8 cellular contexts compared by ENCODE assay signal in the genomic region with DNA sequence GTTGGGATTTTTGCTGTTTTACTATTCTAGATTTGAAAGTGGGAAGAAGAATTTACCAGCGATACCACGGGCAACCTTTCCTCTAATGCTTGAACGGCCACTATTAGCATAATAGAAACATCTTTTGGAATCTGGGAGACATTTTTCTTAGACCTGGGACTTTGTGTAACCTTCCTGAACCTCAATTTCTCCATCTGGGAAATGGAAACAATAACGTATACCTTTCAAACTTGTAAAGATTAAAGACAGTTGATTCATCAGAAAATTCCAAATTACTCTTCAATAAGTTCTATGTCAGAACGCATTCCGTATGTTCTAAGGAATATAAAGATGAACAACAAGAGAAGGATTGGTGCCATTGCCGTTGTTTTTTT. TPM values are rescaled to one million over a fixed set of nuclear protein-coding genes. Genes with fewer than 3 reads are reported as not detected.
DNase-seq lines count a peak whose midpoint lies in the region; ATAC-seq, FAIRE-seq and TF ChIP-seq lines count a peak whose summit lies in the region.

No MANE protein-coding gene starts in this region.

- H4K20me1 ChIP-seq in astrocyte (ENCODE audit: insufficient read depth, low read length) (no peaks in the 10 kb centered on the region), HepG2 (ENCODE audit: insufficient read depth, low read length) (no peaks in the 10 kb centered on the region)

- no peak for TF ChIP-seq RAD21 in HepG2 (CRISPR knock-in tag; IDR thresholded peaks at IDR 0.05)

- intact Hi-C loops in HepG2 (cut with micrococcal nuclease; ENCODE audit: unreplicated experiment): no loop called here

- no peak for ATAC-seq in HepG2

- no peak for DNase-seq in T-helper 2 cell treated with Interferon-gamma antibody and Interleukin-4, amounts not matched to agents 5 μg/mL and 100 μg/mL, for 36 hours (ENCODE audit: low spot score)
- no peak for DNase-seq in T-helper 2 cell
- DNase-seq in astrocyte (ENCODE audit: low read depth): no peak
- DNase-seq in HepG2 (ENCODE audit: low spot score): no peak
- DNase-seq in suprapubic skin (ENCODE audit: low spot score in 2 of 2): no peak
- DNase-seq in UCSD-AML1 (lab: John Stamatoyannopoulos, UW; ENCODE audit: unreplicated experiment): no peak
- no peak for DNase-seq in GM19238 (ENCODE audit: insufficient read length, low spot score)
- no peak for DNase-seq in WERI-Rb-1

- H3K9me3 ChIP-seq in astrocyte (ENCODE audit: insufficient read depth, low read depth, low read length) (no peaks in the 10 kb centered on the region), HepG2 (ENCODE audit: low read length) (no peaks in the 10 kb centered on the region), suprapubic skin (no peaks in the 10 kb centered on the region), WERI-Rb-1 (ENCODE audit: severe bottlenecking) (no peaks in the 10 kb centered on the region)

- POLR2A ChIA-PET in HepG2 (lab: Yijun Ruan, JAX): no interaction called here

- peaks cover 8% of the 10 kb centered on the region for H3K4me1 Mint-ChIP-seq in T-helper 2 cell treated with Interferon-gamma antibody and Interleukin-4, amounts not matched to agents 5 μg/mL and 100 μg/mL, for 36 hours (ENCODE audit: low read depth)
- H3K4me1 Mint-ChIP-seq in astrocyte (ENCODE audit: low read depth, unreplicated experiment): peaks cover 3% of the 10 kb centered on the region

- peak overlapping the region; percentile 87 for H3K4me3 Mint-ChIP-seq in T-helper 2 cell treated with Interferon-gamma antibody and Interleukin-4, amounts not matched to agents 5 μg/mL and 100 μg/mL, for 36 hours
- H3K4me3 Mint-ChIP-seq in astrocyte (ENCODE audit: unreplicated experiment): peak overlapping the region; percentile 90

- FAIRE-seq in astrocyte (lab: Jason Lieb, UNC) (no peak), HepG2 (lab: Jason Lieb, UNC) (no peak)

- H3K27ac ChIP-seq in astrocyte (ENCODE audit: low read depth, low read length): no peak overlapping the region
- H3K27ac ChIP-seq in HepG2 (ENCODE audit: extremely low read length, insufficient read depth, low read length): no peak overlapping the region
- peak overlapping the region; percentile 87 for H3K27ac ChIP-seq in suprapubic skin
- H3K27ac ChIP-seq in WERI-Rb-1: no peak overlapping the region

- BruUV-seq in HepG2 (replicated peaks; lab: Mats Ljungman, UMichigan): no TSS peak

- H3K4me3 ChIP-seq in astrocyte (ENCODE audit: insufficient read depth, low read depth, low read length): peak overlapping the region; percentile 68
- no peak overlapping the region for H3K4me3 ChIP-seq in HepG2 (replicated peaks in 1 of 3; ENCODE audit: insufficient read depth in 1 of 3, low read depth in 2 of 3, low read length in 3 of 3)
- H3K4me3 ChIP-seq in suprapubic skin: peak overlapping the region; percentile 64
- no peak overlapping the region for H3K4me3 ChIP-seq in WERI-Rb-1 (ENCODE audit: low read depth, low read length)

- H3K9ac ChIP-seq in astrocyte (ENCODE audit: low read length) (peak overlapping the region; percentile 79), HepG2 (ENCODE audit: insufficient read depth, low read depth, low read length) (no peak overlapping the region)

- CTCF ChIA-PET in HepG2 (lab: Yijun Ruan, JAX; ENCODE audit: low intra/inter-chr PET ratio, low total read pairs): no interaction called here

- no peaks in the 10 kb centered on the region for H3K27me3 ChIP-seq in astrocyte (ENCODE audit: insufficient read depth, low read length)
- H3K27me3 ChIP-seq in HepG2 (ENCODE audit: control insufficient read depth in 1 of 2, insufficient read depth in 2 of 2, low read length in 2 of 2): no peaks in the 10 kb centered on the region
- H3K27me3 ChIP-seq in suprapubic skin: no peaks in the 10 kb centered on the region
- no peaks in the 10 kb centered on the region for H3K27me3 ChIP-seq in WERI-Rb-1 (ENCODE audit: insufficient read depth, low read depth, severe bottlenecking)

- no peak for TF ChIP-seq EP300 in HepG2 (IDR thresholded peaks at IDR 0.05; ENCODE audit: low read depth in 2 of 2, low read length in 2 of 2)
- no peak for TF ChIP-seq EP300 in HepG2 (CRISPR knock-in tag; IDR thresholded peaks at IDR 0.05; ENCODE audit: borderline replicate concordance)
- no peak for TF ChIP-seq EP300 in suprapubic skin (IDR thresholded peaks at IDR 0.05)

- peaks cover 3% of the 10 kb centered on the region for H3K9me3 Mint-ChIP-seq in T-helper 2 cell treated with Interferon-gamma antibody and Interleukin-4, amounts not matched to agents 5 μg/mL and 100 μg/mL, for 36 hours
- no peaks in the 10 kb centered on the region for H3K9me3 Mint-ChIP-seq in astrocyte (ENCODE audit: unreplicated experiment)

- H3K4me2 ChIP-seq in astrocyte (ENCODE audit: low read length) (peak overlapping the region; percentile 97), HepG2 (ENCODE audit: low read depth, low read length) (peak overlapping the region; percentile 55)

- H3K27me3 Mint-ChIP-seq in T-helper 2 cell treated with Interferon-gamma antibody and Interleukin-4, amounts not matched to agents 5 μg/mL and 100 μg/mL, for 36 hours (ENCODE audit: low read depth): peaks cover 18% of the 10 kb centered on the region
- H3K27me3 Mint-ChIP-seq in astrocyte (ENCODE audit: low read depth, unreplicated experiment): no peaks in the 10 kb centered on the region

- 40% methylated on average over 7 of the region's 7 CpGs for WGBS in HepG2 (ENCODE audit: low lambda C conversion rate)
- 59% methylated on average over 7 of the region's 7 CpGs for WGBS in suprapubic skin

- TF ChIP-seq CTCF in astrocyte (IDR thresholded peaks at IDR 0.05; ENCODE audit: insufficient read depth, low read depth, low read length) (no peak), HepG2 (CRISPR knock-in tag; IDR thresholded peaks at IDR 0.05) (no peak), suprapubic skin (IDR thresholded peaks at IDR 0.05) (no peak), WERI-Rb-1 (IDR thresholded peaks at IDR 0.05; ENCODE audit: low read depth, low read length) (no peak)

- no peaks in the 10 kb centered on the region for H3K36me3 Mint-ChIP-seq in T-helper 2 cell treated with Interferon-gamma antibody and Interleukin-4, amounts not matched to agents 5 μg/mL and 100 μg/mL, for 36 hours (ENCODE audit: low read depth)
- H3K36me3 Mint-ChIP-seq in astrocyte (ENCODE audit: low read depth, unreplicated experiment): no peaks in the 10 kb centered on the region

- TF ChIP-seq POLR2A in HepG2 (IDR thresholded peaks at IDR 0.05; ENCODE audit: insufficient read depth in 1 of 2, low read depth in 2 of 2, low read length in 2 of 2) (no peak), suprapubic skin (IDR thresholded peaks at IDR 0.05) (no peak)

- no peaks in the 10 kb centered on the region for H3K36me3 ChIP-seq in astrocyte (ENCODE audit: insufficient read depth, low read length)
- no peaks in the 10 kb centered on the region for H3K36me3 ChIP-seq in HepG2 (replicated peaks in 1 of 2; ENCODE audit: control insufficient read depth in 1 of 2, insufficient read depth in 2 of 2, low read length in 2 of 2)
- H3K36me3 ChIP-seq in suprapubic skin: no peaks in the 10 kb centered on the region
- H3K36me3 ChIP-seq in WERI-Rb-1: no peaks in the 10 kb centered on the region

- H3K4me1 ChIP-seq in astrocyte (ENCODE audit: insufficient read depth, low read length): no peaks in the 10 kb centered on the region
- H3K4me1 ChIP-seq in HepG2 (ENCODE audit: insufficient read depth, low read length): no peaks in the 10 kb centered on the region
- peaks cover 6% of the 10 kb centered on the region for H3K4me1 ChIP-seq in suprapubic skin

- H3K79me2 ChIP-seq in astrocyte (ENCODE audit: insufficient read depth, low read length) (no peaks in the 10 kb centered on the region), HepG2 (ENCODE audit: insufficient read depth, low read length) (no peaks in the 10 kb centered on the region)

- H3K27ac Mint-ChIP-seq in T-helper 2 cell treated with Interferon-gamma antibody and Interleukin-4, amounts not matched to agents 5 μg/mL and 100 μg/mL, for 36 hours: peak overlapping the region; percentile 85
- H3K27ac Mint-ChIP-seq in astrocyte (ENCODE audit: unreplicated experiment): peak overlapping the region; percentile 64

- in situ Hi-C loops in HepG2 (cut with HindIII; ENCODE audit: extremely low pct_ligation_motif_present, low pct_unique_long_range_greater_than_20kb): no loop called here

- H2AFZ ChIP-seq in astrocyte (ENCODE audit: low read depth, low read length): peak overlapping the region; percentile 100
- no peak overlapping the region for H2AFZ ChIP-seq in HepG2 (ENCODE audit: low read length)

RNA-seq across cellular contexts. Expression of a gene that starts 0.5 kb away (rescaled TPM):
- 6.9 and 9.2 TPM in 2 replicates for total RNA-seq in astrocyte
- not detected in 2 replicates for total RNA-seq in HepG2 (2016; rRNA removed; fragmentation: Illumina TruSeq; extraction: Trizol)
- total RNA-seq in HepG2 (2016; cell fraction: cytosol; rRNA removed; fragmentation: Illumina TruSeq; extraction: Trizol; ENCODE audit: low read depth): not detected in 2 replicates
- not detected in 2 replicates for total RNA-seq in HepG2 (2016; cell fraction: insoluble cytoplasmic fraction; rRNA removed; fragmentation: Illumina TruSeq; extraction: Trizol)
- not detected in 2 replicates for total RNA-seq in HepG2 (2016; cell fraction: membrane; rRNA removed; fragmentation: Illumina TruSeq; extraction: Trizol)
- total RNA-seq in HepG2 (2016; cell fraction: nucleus; rRNA removed; fragmentation: Illumina TruSeq; extraction: Trizol): not detected in 2 replicates
- polyA plus RNA-seq in HepG2 (2011; rRNA removed): not detected in 2 replicates
- polyA plus RNA-seq in HepG2 (2011; cell fraction: cytosol; rRNA removed): not detected in 2 replicates
- not detected in 2 replicates for polyA plus RNA-seq in HepG2 (2011; cell fraction: nucleus; rRNA removed)
- polyA plus RNA-seq in HepG2 (2012): not detected in 2 replicates
- polyA plus RNA-seq in HepG2 (2016; cell fraction: cytosol; fragmentation: Illumina TruSeq; extraction: Trizol; ENCODE audit: low read depth): not detected in 2 replicates
- not detected in 2 replicates for polyA plus RNA-seq in HepG2 (2016; cell fraction: insoluble cytoplasmic fraction; fragmentation: Illumina TruSeq; extraction: Trizol; ENCODE audit: low read depth)
- not detected in 2 replicates for polyA plus RNA-seq in HepG2 (2016; cell fraction: membrane; fragmentation: Illumina TruSeq; extraction: Trizol; ENCODE audit: low read depth)
- not detected in 2 replicates for polyA plus RNA-seq in HepG2 (2016; cell fraction: nucleus; fragmentation: Illumina TruSeq; extraction: Trizol; ENCODE audit: insufficient read depth, low read depth)
- polyA minus RNA-seq in HepG2 (2011; rRNA and poly(A)+ RNA removed; ENCODE audit: low replicate concordance): not detected in 2 replicates
- polyA minus RNA-seq in HepG2 (2011; cell fraction: cytosol; rRNA and poly(A)+ RNA removed): not detected in 2 replicates
- not detected in 2 replicates for polyA minus RNA-seq in HepG2 (2011; cell fraction: nucleus; rRNA and poly(A)+ RNA removed)
- 10 to 100 TPM in 3 of 4 donors, 1 to 10 TPM in 1; 9.8 to 23.7 (median 19.2) TPM for total RNA-seq in suprapubic skin

RNA-seq across cellular contexts. Expression of a gene that starts 3.0 kb away (rescaled TPM):
- not detected in 2 replicates for total RNA-seq in astrocyte
- total RNA-seq in HepG2 (2016; rRNA removed; fragmentation: Illumina TruSeq; extraction: Trizol): not detected in 2 replicates
- not detected in 2 replicates for total RNA-seq in HepG2 (2016; cell fraction: cytosol; rRNA removed; fragmentation: Illumina TruSeq; extraction: Trizol; ENCODE audit: low read depth)
- not detected in 2 replicates for total RNA-seq in HepG2 (2016; cell fraction: insoluble cytoplasmic fraction; rRNA removed; fragmentation: Illumina TruSeq; extraction: Trizol)
- total RNA-seq in HepG2 (2016; cell fraction: membrane; rRNA removed; fragmentation: Illumina TruSeq; extraction: Trizol): not detected in 2 replicates
- not detected in 2 replicates for total RNA-seq in HepG2 (2016; cell fraction: nucleus; rRNA removed; fragmentation: Illumina TruSeq; extraction: Trizol)
- not detected in 2 replicates for polyA plus RNA-seq in HepG2 (2011; rRNA removed)
- not detected in 2 replicates for polyA plus RNA-seq in HepG2 (2011; cell fraction: cytosol; rRNA removed)
- not detected in 2 replicates for polyA plus RNA-seq in HepG2 (2011; cell fraction: nucleus; rRNA removed)
- not detected in 2 replicates for polyA plus RNA-seq in HepG2 (2012)
- not detected in 2 replicates for polyA plus RNA-seq in HepG2 (2016; cell fraction: cytosol; fragmentation: Illumina TruSeq; extraction: Trizol; ENCODE audit: low read depth)
- not detected in 2 replicates for polyA plus RNA-seq in HepG2 (2016; cell fraction: insoluble cytoplasmic fraction; fragmentation: Illumina TruSeq; extraction: Trizol; ENCODE audit: low read depth)
- polyA plus RNA-seq in HepG2 (2016; cell fraction: membrane; fragmentation: Illumina TruSeq; extraction: Trizol; ENCODE audit: low read depth): not detected in 2 replicates
- not detected in 2 replicates for polyA plus RNA-seq in HepG2 (2016; cell fraction: nucleus; fragmentation: Illumina TruSeq; extraction: Trizol; ENCODE audit: insufficient read depth, low read depth)
- polyA minus RNA-seq in HepG2 (2011; rRNA and poly(A)+ RNA removed; ENCODE audit: low replicate concordance): not detected in 2 replicates
- not detected in 2 replicates for polyA minus RNA-seq in HepG2 (2011; cell fraction: cytosol; rRNA and poly(A)+ RNA removed)
- not detected in 2 replicates for polyA minus RNA-seq in HepG2 (2011; cell fraction: nucleus; rRNA and poly(A)+ RNA removed)
- total RNA-seq in suprapubic skin: under 1 TPM; 0.15 to 0.48 (median 0.37) TPM

Comparison
In these comparisons a context has a peak if more than half of its experiments do, and no peak if none do; other contexts are left out.
1. H3K4me3 ChIP-seq: peak in astrocyte (single experiment) and suprapubic skin (single experiment); none in HepG2 (0 of 3) and WERI-Rb-1 (single experiment).